Comparison of ENCODE assay signal across 1 cellular context in the genomic region with DNA sequence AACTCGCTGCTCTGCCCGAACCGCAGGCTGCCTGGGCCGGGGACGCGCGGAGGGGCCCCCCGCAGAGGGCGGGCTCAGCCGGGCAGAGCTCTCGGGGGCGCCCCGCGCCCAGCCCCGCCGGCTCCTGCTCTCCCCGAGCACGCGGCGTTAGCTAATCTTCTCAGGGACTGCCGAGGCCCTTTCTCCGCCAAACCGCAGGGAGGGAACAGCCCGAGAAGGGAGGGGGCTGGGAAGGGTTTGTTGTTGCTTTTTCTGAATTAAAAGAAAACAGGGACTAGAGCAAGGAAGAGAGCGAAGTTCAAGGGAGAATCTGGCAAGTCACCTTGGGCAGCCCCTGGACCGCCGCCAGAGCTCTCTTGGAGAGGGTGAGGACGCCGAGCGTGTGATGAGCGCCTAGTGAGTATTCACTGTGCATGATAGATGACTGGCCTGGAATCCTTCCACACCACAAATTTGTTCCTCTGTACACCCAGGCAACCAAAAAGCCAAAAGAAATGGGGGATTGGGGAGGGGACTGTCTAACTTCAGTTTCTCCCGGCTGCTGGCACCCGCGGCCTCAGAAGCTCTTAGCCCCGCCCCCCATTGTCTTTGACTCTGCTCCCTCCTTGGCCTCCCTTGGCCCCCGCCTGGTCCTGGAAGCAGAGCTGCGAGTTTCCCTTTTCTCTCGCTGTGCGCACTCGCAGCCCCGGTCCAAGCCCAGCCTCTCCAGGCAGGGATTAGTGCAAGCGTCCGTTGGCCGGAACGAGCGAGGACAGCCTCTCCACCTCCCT.
TF ChIP-seq lines count a peak whose summit lies in the region.

No MANE protein-coding gene starts in this region.

TF ChIP-seq in HEK293, 187 proteins besides CTCF, POLR2A, EP300 and RAD21 (continued from another document):
- TF ChIP-seq AEBP2 (tag by site-specific recombination; IDR thresholded peaks at IDR 0.05; ENCODE audit: borderline replicate concordance) (no peak), ZNF169 (tag by site-specific recombination; IDR thresholded peaks at IDR 0.05) (no peak), ZSCAN23 (tag by site-specific recombination; IDR thresholded peaks at IDR 0.05) (no peak), ZNF654 (tag by site-specific recombination; IDR thresholded peaks at IDR 0.05; ENCODE audit: low read depth) (no peak), ZNF518A (tag by site-specific recombination; conservative IDR thresholded peaks at IDR 0.05; ENCODE audit: low read depth) (no peak), ZNF514 (tag by site-specific recombination; IDR thresholded peaks at IDR 0.05) (no peak), ATF2 (tag by site-specific recombination; IDR thresholded peaks at IDR 0.05; ENCODE audit: low read depth) (no peak), ZNF132 (tag by site-specific recombination; IDR thresholded peaks at IDR 0.05; ENCODE audit: borderline replicate concordance) (no peak), ZNF449 (tag by site-specific recombination; IDR thresholded peaks at IDR 0.05) (peak; percentile 85), ZNF660 (tag by site-specific recombination; IDR thresholded peaks at IDR 0.05) (no peak), ZNF19 (tag by site-specific recombination; IDR thresholded peaks at IDR 0.05; ENCODE audit: low read depth) (no peak), KLF1 (tag by site-specific recombination; IDR thresholded peaks at IDR 0.05) (0 out of 2 replicates have a peak, but pooled peaks have one; percentile 7), ZBTB44 (tag by site-specific recombination; IDR thresholded peaks at IDR 0.05) (no peak), RBAK (tag by site-specific recombination; IDR thresholded peaks at IDR 0.05) (no peak), ZNF670 (tag by site-specific recombination; IDR thresholded peaks at IDR 0.05; ENCODE audit: low read depth) (no peak), IKZF3 (tag by site-specific recombination; IDR thresholded peaks at IDR 0.05) (no peak), ZNF548 (tag by site-specific recombination; IDR thresholded peaks at IDR 0.05) (no peak)
- TF ChIP-seq, protein P1, sequence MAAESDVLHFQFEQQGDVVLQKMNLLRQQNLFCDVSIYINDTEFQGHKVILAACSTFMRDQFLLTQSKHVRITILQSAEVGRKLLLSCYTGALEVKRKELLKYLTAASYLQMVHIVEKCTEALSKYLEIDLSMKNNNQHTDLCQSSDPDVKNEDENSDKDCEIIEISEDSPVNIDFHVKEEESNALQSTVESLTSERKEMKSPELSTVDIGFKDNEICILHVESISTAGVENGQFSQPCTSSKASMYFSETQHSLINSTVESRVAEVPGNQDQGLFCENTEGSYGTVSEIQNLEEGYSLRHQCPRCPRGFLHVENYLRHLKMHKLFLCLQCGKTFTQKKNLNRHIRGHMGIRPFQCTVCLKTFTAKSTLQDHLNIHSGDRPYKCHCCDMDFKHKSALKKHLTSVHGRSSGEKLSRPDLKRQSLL (tag by site-specific recombination; IDR thresholded peaks at IDR 0.05), result no peak
- TF ChIP-seq, protein P2, sequence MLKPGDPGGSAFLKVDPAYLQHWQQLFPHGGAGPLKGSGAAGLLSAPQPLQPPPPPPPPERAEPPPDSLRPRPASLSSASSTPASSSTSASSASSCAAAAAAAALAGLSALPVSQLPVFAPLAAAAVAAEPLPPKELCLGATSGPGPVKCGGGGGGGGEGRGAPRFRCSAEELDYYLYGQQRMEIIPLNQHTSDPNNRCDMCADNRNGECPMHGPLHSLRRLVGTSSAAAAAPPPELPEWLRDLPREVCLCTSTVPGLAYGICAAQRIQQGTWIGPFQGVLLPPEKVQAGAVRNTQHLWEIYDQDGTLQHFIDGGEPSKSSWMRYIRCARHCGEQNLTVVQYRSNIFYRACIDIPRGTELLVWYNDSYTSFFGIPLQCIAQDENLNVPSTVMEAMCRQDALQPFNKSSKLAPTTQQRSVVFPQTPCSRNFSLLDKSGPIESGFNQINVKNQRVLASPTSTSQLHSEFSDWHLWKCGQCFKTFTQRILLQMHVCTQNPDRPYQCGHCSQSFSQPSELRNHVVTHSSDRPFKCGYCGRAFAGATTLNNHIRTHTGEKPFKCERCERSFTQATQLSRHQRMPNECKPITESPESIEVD (tag by site-specific recombination; IDR thresholded peaks at IDR 0.05), result no peak
- TF ChIP-seq, protein P3, sequence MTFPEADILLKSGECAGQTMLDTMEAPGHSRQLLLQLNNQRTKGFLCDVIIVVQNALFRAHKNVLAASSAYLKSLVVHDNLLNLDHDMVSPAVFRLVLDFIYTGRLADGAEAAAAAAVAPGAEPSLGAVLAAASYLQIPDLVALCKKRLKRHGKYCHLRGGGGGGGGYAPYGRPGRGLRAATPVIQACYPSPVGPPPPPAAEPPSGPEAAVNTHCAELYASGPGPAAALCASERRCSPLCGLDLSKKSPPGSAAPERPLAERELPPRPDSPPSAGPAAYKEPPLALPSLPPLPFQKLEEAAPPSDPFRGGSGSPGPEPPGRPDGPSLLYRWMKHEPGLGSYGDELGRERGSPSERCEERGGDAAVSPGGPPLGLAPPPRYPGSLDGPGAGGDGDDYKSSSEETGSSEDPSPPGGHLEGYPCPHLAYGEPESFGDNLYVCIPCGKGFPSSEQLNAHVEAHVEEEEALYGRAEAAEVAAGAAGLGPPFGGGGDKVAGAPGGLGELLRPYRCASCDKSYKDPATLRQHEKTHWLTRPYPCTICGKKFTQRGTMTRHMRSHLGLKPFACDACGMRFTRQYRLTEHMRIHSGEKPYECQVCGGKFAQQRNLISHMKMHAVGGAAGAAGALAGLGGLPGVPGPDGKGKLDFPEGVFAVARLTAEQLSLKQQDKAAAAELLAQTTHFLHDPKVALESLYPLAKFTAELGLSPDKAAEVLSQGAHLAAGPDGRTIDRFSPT (tag by site-specific recombination; IDR thresholded peaks at IDR 0.05), result no peak
